Comparison of ENCODE assay signal across 23 cellular contexts in the genomic region with DNA sequence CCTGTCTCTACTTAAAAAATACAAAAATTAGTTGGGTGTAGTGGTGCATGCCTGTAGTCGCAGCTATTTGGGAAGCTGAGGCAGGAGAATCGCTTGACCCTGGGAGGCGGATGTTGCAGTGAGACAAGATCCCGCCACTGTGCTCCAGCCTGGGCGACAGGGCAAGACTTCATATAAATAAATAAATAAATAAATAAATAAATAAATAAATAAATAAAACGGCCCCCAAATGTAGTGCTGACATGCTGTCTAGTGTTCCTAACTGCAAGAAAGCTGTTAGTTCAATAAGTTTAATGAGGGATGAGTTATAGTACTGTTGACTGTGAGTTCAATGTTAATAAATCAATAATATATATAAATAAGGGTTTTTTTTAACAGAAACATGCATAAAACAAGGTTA. TPM values are rescaled to one million over a fixed set of nuclear protein-coding genes. Genes with fewer than 3 reads are reported as not detected.
DNase-seq lines count a peak whose midpoint lies in the region; ATAC-seq, FAIRE-seq and TF ChIP-seq lines count a peak whose summit lies in the region.
"Had no signal": no experiment of that assay in that cellular context is flagged by ENCODE, and none has a peak within 500 bp of the region (broad histone marks: within the 10 kb centered on the region; RNA-seq: fewer than 3 reads in every experiment).

No MANE protein-coding gene starts in this region.

- H3K4me1 Mint-ChIP-seq in activated T-cell treated with anti-CD3 and anti-CD28 coated beads, Interleukin-2, amount 50 U/mL, for 24 hours (ENCODE audit: low read depth) = peaks cover 78% of the 10 kb centered on the region
- H3K4me1 Mint-ChIP-seq in effector memory CD8-positive, alpha-beta T cell (ENCODE audit: low read depth in 2 of 2) = peaks cover 50 to 68% of the 10 kb centered on the region in 2 donors

- no peak for TF ChIP-seq RAD21 in A549 (conservative IDR thresholded peaks at IDR 0.05 in 1 of 2, IDR thresholded peaks at IDR 0.05 in 1 of 2)

- TF ChIP-seq CTCF in A549 (IDR thresholded peaks at IDR 0.05) (no peak), HEK293 (tag by site-specific recombination; IDR thresholded peaks at IDR 0.05) (no peak), smooth muscle cell (IDR thresholded peaks at IDR 0.05; ENCODE audit: borderline replicate concordance, insufficient read depth, poor library complexity, severe bottlenecking) (no peak)

- H3K4me3 ChIP-seq in A549 = no peak overlapping the region
- no peak overlapping the region for H3K4me3 ChIP-seq in HEK293 (ENCODE audit: low read depth, low read length)
- no peak overlapping the region for H3K4me3 ChIP-seq in smooth muscle cell
- H3K4me3 ChIP-seq: BLaER1 had no signal

- H3K27me3 Mint-ChIP-seq in activated T-cell treated with anti-CD3 and anti-CD28 coated beads, Interleukin-2, amount 50 U/mL, for 24 hours = no peaks in the 10 kb centered on the region
- no peaks in the 10 kb centered on the region for H3K27me3 Mint-ChIP-seq in effector memory CD8-positive, alpha-beta T cell

- no peak overlapping the region for H2AFZ ChIP-seq in smooth muscle cell (ENCODE audit: low read depth)

- TF ChIP-seq POLR2A in A549 (IDR thresholded peaks at IDR 0.05; ENCODE audit: low read length) = no peak

- ATAC-seq in A549 (no peak), HG03280 (IDR thresholded peaks at IDR 0.05; ENCODE audit: unreplicated experiment) (no peak)
- ATAC-seq in effector memory CD8-positive, alpha-beta T cell (replicated peaks) = no peak
- ATAC-seq: HepG2 had no signal

- no peaks in the 10 kb centered on the region for H3K36me3 ChIP-seq in HEK293 (ENCODE audit: control insufficient read depth in 2 of 2, insufficient read depth in 1 of 2, low read length in 2 of 2)
- no peaks in the 10 kb centered on the region for H3K36me3 ChIP-seq in smooth muscle cell (ENCODE audit: low read depth)
- H3K36me3 ChIP-seq: BLaER1 had no signal

- no peak for TF ChIP-seq EP300 in A549 (IDR thresholded peaks at IDR 0.05)

- FAIRE-seq in A549 (lab: Jason Lieb, UNC) = no peak
- FAIRE-seq: D721Med, G401.6, GM12891, GM19239, HepG2, HTR-8/SVneo had no signal

- H3K27me3 ChIP-seq in smooth muscle cell (ENCODE audit: low read depth) = peaks cover 14% of the 10 kb centered on the region
- H3K27me3 ChIP-seq: BLaER1 had no signal

- no peaks in the 10 kb centered on the region for H3F3A ChIP-seq in smooth muscle cell (ENCODE audit: low read depth)

- H3K9me3 Mint-ChIP-seq in activated T-cell treated with anti-CD3 and anti-CD28 coated beads, Interleukin-2, amount 50 U/mL, for 24 hours = no peaks in the 10 kb centered on the region
- H3K9me3 Mint-ChIP-seq in effector memory CD8-positive, alpha-beta T cell = no peaks in the 10 kb centered on the region
- H3K9me3 Mint-ChIP-seq: H9 had no signal

- POLR2A ChIA-PET in A549 (lab: Yijun Ruan, JAX) (no interaction called here), HEK293 (lab: Yijun Ruan, JAX) (no interaction called here)

- no peaks in the 10 kb centered on the region for H3K4me1 ChIP-seq in A549
- no peaks in the 10 kb centered on the region for H3K4me1 ChIP-seq in HEK293 (ENCODE audit: control insufficient read depth, insufficient read depth, low read length)
- H3K4me1 ChIP-seq in smooth muscle cell (ENCODE audit: low read depth) = no peaks in the 10 kb centered on the region

- H4K20me1 ChIP-seq in smooth muscle cell (ENCODE audit: low read depth) = no peaks in the 10 kb centered on the region
- H4K20me1 ChIP-seq: BLaER1 had no signal

- CTCF ChIA-PET in A549 (lab: Yijun Ruan, JAX) = interaction anchor here (6.5 kb wide), 1 partner anchor 55 kb away, joined by 52 read pairs; no protein-coding TSS in a partner anchor
- CTCF ChIA-PET in HEK293 (lab: Yijun Ruan, JAX) = interaction anchor here (0.7 kb wide), 1 partner anchor 127 kb away, joined by 4 read pairs; no protein-coding TSS in a partner anchor

- no peaks in the 10 kb centered on the region for H3K79me2 ChIP-seq in smooth muscle cell (ENCODE audit: low read depth)

- WGBS in A549 (ENCODE audit: missing lambda C conversion rate) = 61% methylated on average over 6 of the region's 6 CpGs
- WGBS in smooth muscle cell (ENCODE audit: low lambda C conversion rate) = 94% methylated on average over 6 of the region's 6 CpGs

- H3K9ac ChIP-seq in smooth muscle cell (ENCODE audit: low read depth) = no peak overlapping the region
- H3K9ac ChIP-seq: BLaER1 had no signal

- H3K27ac Mint-ChIP-seq in activated T-cell treated with anti-CD3 and anti-CD28 coated beads, Interleukin-2, amount 50 U/mL, for 24 hours = peak overlapping the region; percentile 50
- H3K27ac Mint-ChIP-seq in effector memory CD8-positive, alpha-beta T cell = peak overlapping the region; percentile 89 to 92
- H3K27ac Mint-ChIP-seq: H9 had no signal

- H3K27ac ChIP-seq in A549 (no peak overlapping the region), HEK293 (ENCODE audit: extremely low read depth, low read depth, low read length) (no peak overlapping the region), smooth muscle cell (ENCODE audit: low read depth) (no peak overlapping the region)
- H3K27ac ChIP-seq: 22Rv1, BLaER1 had no signal

- H3K9me3 ChIP-seq in A549 = no peaks in the 10 kb centered on the region
- no peaks in the 10 kb centered on the region for H3K9me3 ChIP-seq in HEK293 (ENCODE audit: control insufficient read depth, insufficient read depth, low read depth, low read length)
- H3K9me3 ChIP-seq in smooth muscle cell (replicated peaks; ENCODE audit: low read depth) = no peaks in the 10 kb centered on the region

- H3K4me2 ChIP-seq in A549 = no peak overlapping the region
- no peak overlapping the region for H3K4me2 ChIP-seq in smooth muscle cell
- H3K4me2 ChIP-seq: BLaER1 had no signal

- peaks cover 36% of the 10 kb centered on the region for H3K36me3 Mint-ChIP-seq in activated T-cell treated with anti-CD3 and anti-CD28 coated beads, Interleukin-2, amount 50 U/mL, for 24 hours (ENCODE audit: low read depth)
- H3K36me3 Mint-ChIP-seq in effector memory CD8-positive, alpha-beta T cell (ENCODE audit: insufficient read depth) = peaks cover 31% of the 10 kb centered on the region

- H3K4me3 Mint-ChIP-seq in activated T-cell treated with anti-CD3 and anti-CD28 coated beads, Interleukin-2, amount 50 U/mL, for 24 hours = no peak overlapping the region
- no peak overlapping the region for H3K4me3 Mint-ChIP-seq in effector memory CD8-positive, alpha-beta T cell
- H3K4me3 Mint-ChIP-seq: H9 had no signal

- no peak for DNase-seq in activated T-cell treated with anti-CD3 and anti-CD28 coated beads, Interleukin-2, amount 50 U/mL, for 24 hours
- no peak for DNase-seq in activated T-cell treated with anti-CD3 and anti-CD28 coated beads, Interleukin-2, amount 50 U/mL, for 1 hour
- DNase-seq in A549 (ENCODE audit: low read depth in 1 of 2, low spot score in 1 of 2) (no peak), UCSD-AML1 (lab: John Stamatoyannopoulos, UW; ENCODE audit: unreplicated experiment) (no peak), smooth muscle cell (lab: John Stamatoyannopoulos, UW; ENCODE audit: unreplicated experiment) (no peak)
- DNase-seq in effector memory CD8-positive, alpha-beta T cell = no peak
- DNase-seq: AML-193, COR-L47, DMS153, DMS79 treated with DMSO at 0.1 percent for 48 hours, EL, GOT3, H9 had no signal

TF ChIP-seq in A549, 52 proteins besides CTCF, POLR2A, EP300 and RAD21:
- TF ChIP-seq FOSL2 (IDR thresholded peaks at IDR 0.05) = no peak
- no peak for TF ChIP-seq FOSL2 (CRISPR knock-in tag; IDR thresholded peaks at IDR 0.05)
- TF ChIP-seq ZC3H11A (IDR thresholded peaks at IDR 0.05) = peak; percentile 75
TF ChIP-seq in A549: peak in this region for 1.

TF ChIP-seq in HEK293, 187 proteins besides CTCF, POLR2A, EP300 and RAD21 (continues in another document):
- peak; percentile 85; the same call in 1 of the 2 replicates for TF ChIP-seq ZNF202 (tag by site-specific recombination; IDR thresholded peaks at IDR 0.05; ENCODE audit: borderline replicate concordance)
- TF ChIP-seq ZBTB7A (tag by site-specific recombination; IDR thresholded peaks at IDR 0.05; ENCODE audit: low read depth) = no peak
- TF ChIP-seq, protein P1, sequence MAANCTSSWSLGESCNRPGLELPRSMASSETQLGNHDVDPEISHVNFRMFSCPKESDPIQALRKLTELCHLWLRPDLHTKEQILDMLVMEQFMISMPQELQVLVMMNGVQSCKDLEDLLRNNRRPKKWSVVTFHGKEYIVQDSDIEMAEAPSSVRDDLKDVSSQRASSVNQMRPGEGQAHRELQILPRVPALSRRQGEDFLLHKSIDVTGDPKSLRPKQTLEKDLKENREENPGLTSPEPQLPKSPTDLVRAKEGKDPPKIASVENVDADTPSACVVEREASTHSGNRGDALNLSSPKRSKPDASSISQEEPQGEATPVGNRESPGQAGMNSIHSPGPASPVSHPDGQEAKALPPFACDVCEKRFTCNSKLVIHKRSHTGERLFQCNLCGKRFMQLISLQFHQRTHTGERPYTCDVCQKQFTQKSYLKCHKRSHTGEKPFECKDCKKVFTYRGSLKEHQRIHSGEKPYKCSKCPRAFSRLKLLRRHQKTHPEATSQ (tag by site-specific recombination; IDR thresholded peaks at IDR 0.05) = no peak
- TF ChIP-seq ZNF394 (tag by site-specific recombination; IDR thresholded peaks at IDR 0.05; ENCODE audit: borderline replicate concordance) = peak; percentile 89
- 0 out of 2 replicates have a peak, but pooled peaks have one; percentile 27 for TF ChIP-seq ZNF341 (tag by site-specific recombination; IDR thresholded peaks at IDR 0.05; ENCODE audit: low read depth)

RNA-seq across cellular contexts. Expression of a gene that starts 7.5 kb away (rescaled TPM):
- polyA plus RNA-seq in A549 (2011; rRNA removed) = 9.0 and 25.4 TPM in 2 replicates
- 10.7 and 14.3 TPM in 2 replicates for polyA plus RNA-seq in A549 (2012; cell fraction: cytosol; rRNA removed)
- polyA plus RNA-seq in A549 (2012; cell fraction: nucleus; rRNA removed) = 22.5 and 35.6 TPM in 2 replicates
- 18.6 to 23.8 TPM (median 21.8 TPM) in 3 replicates for polyA plus RNA-seq in A549 (2017; fragmentation: RNase III; extraction: RNeasy Plus Mini Kit Qiagen cat#74134 plus additional on column Dnase treatment)
- 59.6 and 74.0 TPM in 2 replicates for polyA minus RNA-seq in A549 (2011; rRNA and poly(A)+ RNA removed)
- total RNA-seq in smooth muscle cell = 9.7 and 17.8 TPM in 2 replicates
- 11.4 and 28.6 TPM in 2 replicates for polyA plus RNA-seq in smooth muscle cell
